In genomic region chr4:9454284-9454683, GRCh38 we compare ENCODE assay signal across 5 cellular contexts. TPM values are rescaled to one million over a fixed set of nuclear protein-coding genes. Genes with fewer than 3 reads are reported as not detected.
"Had no signal": no experiment of that assay in that cellular context is flagged by ENCODE, and none has a peak within 500 bp of the region (broad histone marks: within the 10 kb centered on the region; RNA-seq: fewer than 3 reads in every experiment).

No MANE protein-coding gene starts in this region.

RNA-seq across cellular contexts. Expression of gene DEFB131A, which starts 10.1 kb away (rescaled TPM):
- total RNA-seq: HT-29, HT1080, IMR-90, K562 had no signal
- polyA plus RNA-seq: IgD-negative memory B cell, IMR-90, K562 had no signal
